In the genomic region with DNA sequence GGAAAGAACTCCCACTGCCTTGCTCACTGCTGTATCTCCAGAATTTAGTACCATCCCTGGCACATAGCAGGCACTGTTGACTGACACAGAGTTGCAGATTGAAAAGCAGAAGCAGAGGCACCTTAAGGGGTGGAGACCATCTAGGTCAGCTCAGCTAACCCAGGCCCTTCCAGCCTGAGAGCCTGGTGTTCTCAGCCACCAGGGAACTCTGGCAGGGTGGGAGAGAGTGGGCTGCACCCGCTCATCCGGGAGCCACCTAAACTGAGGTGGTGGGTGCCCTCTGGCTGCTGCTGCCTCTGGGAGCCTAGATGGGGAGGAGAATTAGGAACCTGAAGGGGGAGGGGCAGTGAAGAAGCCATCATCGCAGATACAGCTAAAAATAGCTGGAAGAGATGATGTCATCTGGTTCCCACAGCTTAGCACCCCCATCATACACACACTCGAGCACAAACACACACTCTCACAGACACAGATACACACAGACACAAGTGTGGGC, we compare ENCODE assay signal across 10 cellular contexts. TPM values are rescaled to one million over a fixed set of nuclear protein-coding genes. Genes with fewer than 3 reads are reported as not detected.
DNase-seq lines count a peak whose midpoint lies in the region; ATAC-seq and FAIRE-seq lines count a peak whose summit lies in the region.
"Had no signal": no experiment of that assay in that cellular context is flagged by ENCODE, and none has a peak within 500 bp of the region (broad histone marks: within the 10 kb centered on the region; RNA-seq: fewer than 3 reads in every experiment).

No MANE protein-coding gene starts in this region.

- H3K27ac Mint-ChIP-seq in naive B cell: no peak overlapping the region
- H3K27ac Mint-ChIP-seq: activated naive CD8-positive, alpha-beta T cell treated with anti-CD3 and anti-CD28 coated beads, Interleukin-2, amount 10 ng/mL, durations not matched to agents 7 days and 5 days had no signal

- H3K27ac ChIP-seq in caudate nucleus (ENCODE audit: low read depth, low read length): peak overlapping the region; percentile 84

- DNase-seq in D341Med (ENCODE audit: low spot score): peak; percentile 61
- DNase-seq in MV-4-11 (lab: John Stamatoyannopoulos, UW): peak; percentile 23
- DNase-seq in caudate nucleus (lab: John Stamatoyannopoulos, UW): peak in 37 of 61 donors; percentile 10 to 90 (median 52)
- DNase-seq in naive B cell: no peak
- DNase-seq in NCI-H1092 treated with DMSO at 0.1 percent for 48 hours (lab: John Stamatoyannopoulos, UW): no peak
- no peak for DNase-seq in islet precursor cell
- DNase-seq in GM19239 (ENCODE audit: insufficient read length, low spot score): no peak
- DNase-seq: activated naive CD8-positive, alpha-beta T cell treated with anti-CD3 and anti-CD28 coated beads, Interleukin-2, amount 10 ng/mL, durations not matched to agents 7 days and 5 days had no signal

- FAIRE-seq in GM19239 (lab: Jason Lieb, UNC): no peak
- FAIRE-seq: H54 had no signal

- no peaks in the 10 kb centered on the region for H3K9me3 Mint-ChIP-seq in naive B cell
- H3K9me3 Mint-ChIP-seq: activated naive CD8-positive, alpha-beta T cell treated with anti-CD3 and anti-CD28 coated beads, Interleukin-2, amount 10 ng/mL, durations not matched to agents 7 days and 5 days had no signal

- H3K4me3 Mint-ChIP-seq in naive B cell: no peak overlapping the region
- H3K4me3 Mint-ChIP-seq: activated naive CD8-positive, alpha-beta T cell treated with anti-CD3 and anti-CD28 coated beads, Interleukin-2, amount 10 ng/mL, durations not matched to agents 7 days and 5 days had no signal

- peaks cover 0 to 5% (median 0%) of the 10 kb centered on the region in 3 donors for H3K27me3 Mint-ChIP-seq in naive B cell

- H3K36me3 Mint-ChIP-seq in naive B cell: no peaks in the 10 kb centered on the region
- H3K36me3 Mint-ChIP-seq: activated naive CD8-positive, alpha-beta T cell treated with anti-CD3 and anti-CD28 coated beads, Interleukin-2, amount 10 ng/mL, durations not matched to agents 7 days and 5 days had no signal

- ATAC-seq in naive B cell (ENCODE audit: low read depth in 2 of 2) (peak; percentile 57 to 61), GM19467 (IDR thresholded peaks at IDR 0.05; ENCODE audit: unreplicated experiment) (no peak)

- H3K4me1 Mint-ChIP-seq in naive B cell: peaks cover 4 to 8% (median 5%) of the 10 kb centered on the region in 3 donors

RNA-seq across cellular contexts. Expression of gene TSPAN1, which starts 1.5 kb away (rescaled TPM):
- not detected for polyA plus RNA-seq in naive B cell (ENCODE audit: low read depth in 6 of 6)

RNA-seq across cellular contexts. Expression of gene P3R3URF, which starts 2.9 kb away (rescaled TPM):
- polyA plus RNA-seq in naive B cell (ENCODE audit: low read depth in 6 of 6): not detected

RNA-seq across cellular contexts. Expression of gene POMGNT1, which starts 24.8 kb away (rescaled TPM):
- polyA plus RNA-seq in naive B cell (ENCODE audit: low read depth in 6 of 6): 10 to 100 TPM in 5 of 6 donors, 1 to 10 TPM in 1; 4.2 to 26.6 (median 20.0) TPM

RNA-seq across cellular contexts. Expression of gene LURAP1, which starts 29.7 kb away (rescaled TPM):
- polyA plus RNA-seq in naive B cell (ENCODE audit: low read depth in 6 of 6): not detected

RNA-seq across cellular contexts. Expression of gene PIK3R3, which starts 41.0 kb away (rescaled TPM):
- polyA plus RNA-seq in naive B cell (ENCODE audit: low read depth in 6 of 6): under 1 TPM in 3 of 6 donors, not detected in 3; 0.11 to 0.31 (median 0.25) TPM

Comparison
In these comparisons a context has a peak if more than half of its experiments do, and no peak if none do; other contexts are left out.
1. DNase-seq: peak in D341Med (single experiment), MV-4-11 (single experiment) and caudate nucleus (37 of 61); none in naive B cell (single experiment), NCI-H1092 treated with DMSO at 0.1 percent for 48 hours (single experiment), islet precursor cell (single experiment) and GM19239 (single experiment).